In genomic region chr2:227503433-227504406, GRCh38 we compare ENCODE assay signal across 8 cellular contexts. TPM values are rescaled to one million over a fixed set of nuclear protein-coding genes. Genes with fewer than 3 reads are reported as not detected.
A peak's percentile ranks its signal among the peaks of the same experiment; 100 is the strongest.
DNase-seq lines count a peak whose midpoint lies in the region; ATAC-seq and TF ChIP-seq lines count a peak whose summit lies in the region.

No MANE protein-coding gene starts in this region.

- H3K27ac ChIP-seq in RWPE1 (no peak overlapping the region; the same call in 1 of the 2 replicates), psoas muscle (peak overlapping the region; percentile 69)

- H3K4me1 ChIP-seq in psoas muscle = peaks cover 42% of the 10 kb centered on the region

- peak; percentile 86 for DNase-seq in ELR (ENCODE audit: low read depth)
- DNase-seq in RWPE1 (ENCODE audit: low spot score) = peak; percentile 48
- peak; percentile 73 for DNase-seq in fibroblast of gingiva (ENCODE audit: low read depth)
- DNase-seq in psoas muscle = peak; percentile 37 to 61
- no peak for DNase-seq in NCI-H2029 (lab: John Stamatoyannopoulos, UW)
- DNase-seq in SKM-1 (lab: John Stamatoyannopoulos, UW; ENCODE audit: unreplicated experiment) = no peak
- DNase-seq in hippocampal formation (lab: John Stamatoyannopoulos, UW) = no peak

- intact Hi-C loops in psoas muscle (cut with DNase I) = no loop called here

- peak; percentile 89 to 95 (median 92) for ATAC-seq in psoas muscle
- no peak for ATAC-seq in GM19455 (IDR thresholded peaks at IDR 0.05; ENCODE audit: unreplicated experiment)

- CTCF ChIA-PET in RWPE1 (lab: Yijun Ruan, JAX) = no interaction called here

- no peaks in the 10 kb centered on the region for H3K9me3 ChIP-seq in psoas muscle

- POLR2A ChIA-PET in RWPE1 (lab: Yijun Ruan, JAX; ENCODE audit: low non-redundant PET) = no interaction called here

- H3K4me3 ChIP-seq in psoas muscle = no peak overlapping the region

- 96 to 98% (median 97%) methylated on average over 5 of the region's 5 CpGs for WGBS in psoas muscle, 3 donors

- H3K36me3 ChIP-seq in psoas muscle (ENCODE audit: insufficient read depth in 1 of 2, low read depth in 1 of 2) = no peaks in the 10 kb centered on the region

- H3K27me3 ChIP-seq in psoas muscle (ENCODE audit: insufficient read depth in 3 of 3, low read length in 2 of 3) = no peaks in the 10 kb centered on the region

- TF ChIP-seq CTCF in RWPE1 (conservative IDR thresholded peaks at IDR 0.05; ENCODE audit: low read depth) = no peak
- no peak for TF ChIP-seq CTCF in psoas muscle (IDR thresholded peaks at IDR 0.05)

RNA-seq across cellular contexts. Expression of gene AGFG1, which starts 31.8 kb away (rescaled TPM):
- total RNA-seq in psoas muscle = 10 to 100 TPM; 54.9 to 68.2 (median 58.9) TPM
- 10 to 100 TPM; 19.0 to 41.4 (median 37.5) TPM for polyA plus RNA-seq in psoas muscle

Comparison
In these comparisons a context has a peak if more than half of its experiments do, and no peak if none do; other contexts are left out.
1. DNase-seq: peak in ELR (single experiment), RWPE1 (single experiment), fibroblast of gingiva (single experiment) and psoas muscle (2 of 2); none in NCI-H2029 (single experiment), SKM-1 (single experiment) and hippocampal formation (0 of 2).